In the genomic region with DNA sequence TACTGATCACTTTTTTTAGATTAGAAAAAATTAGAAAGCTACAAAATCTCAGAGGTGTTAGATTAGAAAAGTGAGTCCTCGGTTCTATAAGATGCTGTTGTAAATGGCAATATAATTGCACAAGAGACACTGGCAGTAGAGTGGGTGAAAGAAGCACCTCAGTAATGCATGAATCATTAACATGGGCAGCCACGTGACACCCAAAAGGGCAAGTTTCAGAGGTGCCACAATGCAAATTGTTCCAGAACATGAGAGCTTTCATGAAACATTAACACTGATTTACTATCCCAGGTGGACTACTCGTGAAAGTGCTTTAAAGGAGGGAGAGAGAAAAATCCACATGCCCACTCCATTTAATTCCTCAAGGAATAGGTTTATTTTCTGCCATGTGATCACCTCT, we compare ENCODE assay signal across 19 cellular contexts.
DNase-seq lines count a peak whose midpoint lies in the region; ATAC-seq and TF ChIP-seq lines count a peak whose summit lies in the region.
"Had no signal": no experiment of that assay in that cellular context is flagged by ENCODE, and none has a peak within 500 bp of the region (broad histone marks: within the 10 kb centered on the region; RNA-seq: fewer than 3 reads in every experiment).

No MANE protein-coding gene starts in this region.

- TF ChIP-seq CTCF in ascending aorta (IDR thresholded peaks at IDR 0.05), result no peak

- ATAC-seq in GM18511 (IDR thresholded peaks at IDR 0.05; ENCODE audit: unreplicated experiment), result peak; percentile 89
- ATAC-seq in GM21367 (IDR thresholded peaks at IDR 0.05; ENCODE audit: unreplicated experiment), result peak; percentile 45
- peak; percentile 69 for ATAC-seq in HG03571 (IDR thresholded peaks at IDR 0.05; ENCODE audit: unreplicated experiment)
- ATAC-seq: HCT116 had no signal

- no peaks in the 10 kb centered on the region for H3K36me3 ChIP-seq in ascending aorta
- H3K36me3 ChIP-seq: uterus had no signal

- H3K4me3 ChIP-seq in ascending aorta, result no peak overlapping the region
- H3K4me3 ChIP-seq: uterus had no signal

- H3K27ac ChIP-seq in ascending aorta, result no peak overlapping the region
- H3K27ac ChIP-seq: KMS-11, uterus had no signal

- DNase-seq in left kidney (ENCODE audit: low read depth, low spot score) (peak; percentile 75), dermis blood vessel endothelial cell (no peak), COLO668 (lab: John Stamatoyannopoulos, UW; ENCODE audit: unreplicated experiment) (no peak), ascending aorta (ENCODE audit: low spot score in 2 of 2) (no peak), H4 (ENCODE audit: low spot score) (no peak)
- DNase-seq: activated CD4-positive, alpha-beta T cell treated with anti-CD3 and anti-CD28 coated beads, Interleukin-2, amount 50 U/mL, for 4 hours; activated naive CD4-positive, alpha-beta T cell treated with anti-CD3 and anti-CD28 coated beads for 36 hours; activated T-cell treated with anti-CD3 and anti-CD28 coated beads for 4 hours; DMS79; hypothalamus; NCI-H1092 treated with DMSO at 0.1 percent for 48 hours; NCI-H2107; SW 1271; uterus had no signal

- H3K9me3 ChIP-seq in ascending aorta, result no peaks in the 10 kb centered on the region
- H3K9me3 ChIP-seq: uterus had no signal

- no peaks in the 10 kb centered on the region for H3K27me3 ChIP-seq in ascending aorta
- H3K27me3 ChIP-seq: uterus had no signal

- H3K4me1 ChIP-seq in ascending aorta, result no peaks in the 10 kb centered on the region
- H3K4me1 ChIP-seq: uterus had no signal

- intact Hi-C loops in ascending aorta (cut with DNase I), result no loop called here
